Comparison of ENCODE assay signal across 1 cellular context in the genomic region with DNA sequence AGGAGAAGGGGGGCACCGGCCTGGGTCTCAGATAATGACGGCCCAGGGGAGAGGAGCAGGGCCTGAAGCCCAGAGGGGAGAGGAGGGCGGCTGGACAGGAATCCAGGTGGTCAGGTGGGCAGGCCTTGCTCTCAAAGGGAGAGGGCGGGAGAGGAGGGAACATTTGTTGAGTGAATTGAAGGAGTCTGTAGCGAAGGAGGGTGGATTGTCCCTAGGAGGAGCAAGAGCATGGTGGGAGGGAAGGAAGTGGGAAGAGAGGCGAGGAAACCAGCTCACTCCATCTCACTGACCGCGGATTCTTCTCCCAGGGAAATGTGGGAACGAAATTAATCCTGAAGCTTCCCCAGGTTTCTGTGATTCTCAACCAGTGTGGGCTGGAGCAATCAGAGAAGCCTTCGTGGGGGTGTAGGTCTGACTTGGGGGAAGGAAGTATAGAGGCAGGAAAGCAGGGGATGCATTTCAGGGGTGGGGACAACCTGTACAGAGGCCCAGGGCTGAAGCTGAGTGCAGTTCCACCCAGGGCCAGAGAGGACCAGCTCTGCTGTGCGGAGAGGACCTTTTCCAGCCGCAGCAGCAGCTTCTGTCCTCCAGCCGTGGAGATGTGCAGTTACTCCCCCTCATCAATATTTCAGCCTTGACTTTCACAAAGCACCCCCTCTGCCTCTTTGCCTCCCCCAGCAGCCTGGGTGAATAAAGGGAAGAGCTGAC.
TF ChIP-seq lines count a peak whose summit lies in the region.

No MANE protein-coding gene starts in this region.

TF ChIP-seq in K562, 482 proteins besides CTCF, POLR2A, EP300 and RAD21 (continued from another document):
- TF ChIP-seq, protein P1, sequence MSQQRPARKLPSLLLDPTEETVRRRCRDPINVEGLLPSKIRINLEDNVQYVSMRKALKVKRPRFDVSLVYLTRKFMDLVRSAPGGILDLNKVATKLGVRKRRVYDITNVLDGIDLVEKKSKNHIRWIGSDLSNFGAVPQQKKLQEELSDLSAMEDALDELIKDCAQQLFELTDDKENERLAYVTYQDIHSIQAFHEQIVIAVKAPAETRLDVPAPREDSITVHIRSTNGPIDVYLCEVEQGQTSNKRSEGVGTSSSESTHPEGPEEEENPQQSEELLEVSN (IDR thresholded peaks at IDR 0.05; ENCODE audit: borderline replicate concordance in 1 of 2, extremely low read depth in 1 of 2, insufficient read depth in 1 of 2, insufficient read length in 1 of 2, low read depth in 1 of 2, low read length in 1 of 2, poor library complexity in 1 of 2, severe bottlenecking in 1 of 2): no peak
- TF ChIP-seq ZNF431 (CRISPR knock-in tag; IDR thresholded peaks at IDR 0.05) (no peak), KLF6 (CRISPR knock-in tag; IDR thresholded peaks at IDR 0.05; ENCODE audit: borderline replicate concordance) (no peak), THRAP3 (IDR thresholded peaks at IDR 0.05; ENCODE audit: borderline replicate concordance) (no peak), ELF2 (CRISPR knock-in tag; IDR thresholded peaks at IDR 0.05) (no peak), SMARCA4 (IDR thresholded peaks at IDR 0.05) (no peak), PHB (CRISPR knock-in tag; IDR thresholded peaks at IDR 0.05) (no peak)
- TF ChIP-seq, protein P2, sequence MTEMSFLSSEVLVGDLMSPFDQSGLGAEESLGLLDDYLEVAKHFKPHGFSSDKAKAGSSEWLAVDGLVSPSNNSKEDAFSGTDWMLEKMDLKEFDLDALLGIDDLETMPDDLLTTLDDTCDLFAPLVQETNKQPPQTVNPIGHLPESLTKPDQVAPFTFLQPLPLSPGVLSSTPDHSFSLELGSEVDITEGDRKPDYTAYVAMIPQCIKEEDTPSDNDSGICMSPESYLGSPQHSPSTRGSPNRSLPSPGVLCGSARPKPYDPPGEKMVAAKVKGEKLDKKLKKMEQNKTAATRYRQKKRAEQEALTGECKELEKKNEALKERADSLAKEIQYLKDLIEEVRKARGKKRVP (CRISPR knock-in tag; IDR thresholded peaks at IDR 0.05): no peak
